ENCODE assay signal across 9 cellular contexts in genomic region chr20:9458075-9458818, GRCh38. TPM values are rescaled to one million over a fixed set of nuclear protein-coding genes. Genes with fewer than 3 reads are reported as not detected.
DNase-seq lines count a peak whose midpoint lies in the region; ATAC-seq, FAIRE-seq and TF ChIP-seq lines count a peak whose summit lies in the region.
"Had no signal": no experiment of that assay in that cellular context is flagged by ENCODE, and none has a peak within 500 bp of the region (broad histone marks: within the 10 kb centered on the region; RNA-seq: fewer than 3 reads in every experiment).

No MANE protein-coding gene starts in this region.

- H3K4me1 ChIP-seq in keratinocyte (ENCODE audit: control insufficient read depth, extremely low read depth, insufficient read depth, low read length), result no peaks in the 10 kb centered on the region

- H3K9ac ChIP-seq in keratinocyte (ENCODE audit: control insufficient read depth, extremely low read depth, insufficient read depth, low read length), result no peak overlapping the region

- no peak overlapping the region for H3K27ac ChIP-seq in keratinocyte (ENCODE audit: control insufficient read depth, insufficient read depth, low read length)

- H3K9me1 ChIP-seq in keratinocyte (ENCODE audit: control insufficient read depth, extremely low read depth, insufficient read depth, low read length), result no peaks in the 10 kb centered on the region

- DNase-seq in ELR (ENCODE audit: low read depth), result peak; percentile 53
- peak; percentile 47 for DNase-seq in SIG-M5 (lab: John Stamatoyannopoulos, UW)
- no peak for DNase-seq in keratinocyte (ENCODE audit: low read depth, low spot score)
- no peak for DNase-seq in stimulated activated naive CD8-positive, alpha-beta T cell treated with anti-CD3 and anti-CD28 coated beads, Interleukin-15, amount 100 ng/mL, for 72 hours
- DNase-seq in middle frontal gyrus (ENCODE audit: extremely low spot score, low spot score), result no peak
- DNase-seq in T-helper 17 cell, result no peak
- DNase-seq: T1000 had no signal

- no peaks in the 10 kb centered on the region for H4K20me1 ChIP-seq in keratinocyte (ENCODE audit: control insufficient read depth, extremely low read depth, insufficient read depth, low read length)

- TF ChIP-seq CTCF in keratinocyte (optimal IDR thresholded peaks at IDR 0.05 in 1 of 3, IDR thresholded peaks at IDR 0.05 in 1 of 3, conservative IDR thresholded peaks at IDR 0.05 in 1 of 3; ENCODE audit: extremely low read depth in 1 of 3, insufficient read depth in 2 of 3, low read length in 3 of 3), result peak; percentile 13 to 49 (median 22)

- H2AFZ ChIP-seq in keratinocyte (ENCODE audit: control insufficient read depth, low read length), result no peak overlapping the region

- no peaks in the 10 kb centered on the region for H3K9me3 ChIP-seq in keratinocyte (ENCODE audit: control insufficient read depth, low read depth, low read length)
- no peaks in the 10 kb centered on the region for H3K9me3 ChIP-seq in T-helper 17 cell (ENCODE audit: control insufficient read depth, low read length, poor library complexity, severe bottlenecking)

- H3K4me3 ChIP-seq in keratinocyte (ENCODE audit: control insufficient read depth in 2 of 3, extremely low read depth in 1 of 3, insufficient read depth in 2 of 3, low read depth in 1 of 3, low read length in 3 of 3), result no peak overlapping the region

- H3K27me3 ChIP-seq in keratinocyte (ENCODE audit: control insufficient read depth, extremely low read depth, insufficient read depth, low read length), result no peaks in the 10 kb centered on the region

- FAIRE-seq in keratinocyte (lab: Jason Lieb, UNC), result no peak

- H3K4me1 Mint-ChIP-seq in stimulated activated naive CD8-positive, alpha-beta T cell treated with anti-CD3 and anti-CD28 coated beads, Interleukin-15, amount 100 ng/mL, for 72 hours, result no peaks in the 10 kb centered on the region
- H3K4me1 Mint-ChIP-seq in T-helper 17 cell, result no peaks in the 10 kb centered on the region

- H3K79me2 ChIP-seq in keratinocyte (ENCODE audit: control insufficient read depth, insufficient read depth, low read length), result no peaks in the 10 kb centered on the region

- ATAC-seq in HG02759 (IDR thresholded peaks at IDR 0.05; ENCODE audit: unreplicated experiment) (peak; percentile 62), GM18505 (IDR thresholded peaks at IDR 0.05; ENCODE audit: unreplicated experiment) (no peak), T-helper 17 cell (no peak)
- ATAC-seq in stimulated activated naive CD8-positive, alpha-beta T cell treated with anti-CD3 and anti-CD28 coated beads, Interleukin-15, amount 100 ng/mL, for 72 hours, result no peak

- H3K4me2 ChIP-seq in keratinocyte (ENCODE audit: control insufficient read depth, extremely low read depth, insufficient read depth, low read depth, low read length), result no peak overlapping the region

- no peaks in the 10 kb centered on the region for H3K27me3 Mint-ChIP-seq in stimulated activated naive CD8-positive, alpha-beta T cell treated with anti-CD3 and anti-CD28 coated beads, Interleukin-15, amount 100 ng/mL, for 72 hours
- H3K27me3 Mint-ChIP-seq in T-helper 17 cell, result no peaks in the 10 kb centered on the region

- TF ChIP-seq POLR2A in GM18505 (IDR thresholded peaks at IDR 0.05; ENCODE audit: borderline replicate concordance, extremely low read depth, insufficient read depth, insufficient read length), result no peak

- no peak overlapping the region for H3K4me3 Mint-ChIP-seq in stimulated activated naive CD8-positive, alpha-beta T cell treated with anti-CD3 and anti-CD28 coated beads, Interleukin-15, amount 100 ng/mL, for 72 hours
- H3K4me3 Mint-ChIP-seq in T-helper 17 cell, result no peak overlapping the region

- H3K36me3 Mint-ChIP-seq in T-helper 17 cell (ENCODE audit: low read depth), result no peaks in the 10 kb centered on the region

- peaks cover 0 to 7% of the 10 kb centered on the region in 2 donors for H3K9me3 Mint-ChIP-seq in stimulated activated naive CD8-positive, alpha-beta T cell treated with anti-CD3 and anti-CD28 coated beads, Interleukin-15, amount 100 ng/mL, for 72 hours

- dilution Hi-C loops in keratinocyte (cut with MboI; ENCODE audit: extremely low pct_ligation_motif_present, low sequenced_read_pairs), result no loop called here

- no peaks in the 10 kb centered on the region for H3K36me3 ChIP-seq in keratinocyte (ENCODE audit: control insufficient read depth in 2 of 2, extremely low read depth in 1 of 2, insufficient read depth in 2 of 2, low read length in 2 of 2)

- H3K27ac Mint-ChIP-seq in stimulated activated naive CD8-positive, alpha-beta T cell treated with anti-CD3 and anti-CD28 coated beads, Interleukin-15, amount 100 ng/mL, for 72 hours, result no peak overlapping the region
- no peak overlapping the region for H3K27ac Mint-ChIP-seq in T-helper 17 cell

RNA-seq across cellular contexts. Expression of gene LAMP5, which starts 56.1 kb away (rescaled TPM):
- not detected in 3 replicates for polyA plus RNA-seq in keratinocyte
- not detected for polyA plus RNA-seq in keratinocyte (2011; ENCODE audit: low read depth)
- polyA plus RNA-seq in keratinocyte (2011; cell fraction: cytosol; rRNA removed), result not detected in 2 replicates
- not detected in 2 replicates for polyA plus RNA-seq in keratinocyte (2011; cell fraction: nucleus; rRNA removed)
- not detected in 2 replicates for polyA plus RNA-seq in keratinocyte (2012; ENCODE audit: low replicate concordance)
- polyA minus RNA-seq in keratinocyte, result not detected in 3 replicates
- polyA minus RNA-seq in keratinocyte (2011; cell fraction: cytosol; rRNA and poly(A)+ RNA removed), result not detected
- not detected in 2 replicates for polyA minus RNA-seq in keratinocyte (2011; cell fraction: nucleus; rRNA and poly(A)+ RNA removed)
- total RNA-seq in T-helper 17 cell, result 1 to 10 TPM in 1 of 2 donors, not detected in 1; 1.0 TPM

Comparison
In these comparisons a context has a peak if more than half of its experiments do, and no peak if none do; other contexts are left out.
1. DNase-seq: peak in ELR (single experiment) and SIG-M5 (single experiment); none in keratinocyte (single experiment), stimulated activated naive CD8-positive, alpha-beta T cell treated with anti-CD3 and anti-CD28 coated beads, Interleukin-15, amount 100 ng/mL, for 72 hours (0 of 2), middle frontal gyrus (single experiment) and T-helper 17 cell (0 of 3).